In the genomic region with DNA sequence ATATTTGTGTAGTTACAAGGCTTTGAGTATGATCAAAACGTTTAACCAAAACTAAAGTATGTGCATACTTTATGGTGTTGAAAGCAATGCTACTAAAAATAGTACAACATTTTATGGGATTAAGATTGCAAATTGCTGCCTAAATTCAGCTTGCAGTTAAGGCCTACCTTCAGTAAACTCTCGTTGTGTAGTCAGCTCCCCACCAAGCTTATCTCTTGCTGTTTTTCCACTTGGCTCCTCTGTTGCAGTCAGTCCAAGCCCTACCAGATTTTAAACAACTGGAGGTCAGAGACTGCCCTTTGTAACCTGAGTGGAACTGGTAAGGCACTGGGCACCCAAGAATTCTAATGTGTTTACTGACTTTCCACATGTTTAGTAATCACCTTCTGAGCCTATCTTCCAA, we compare ENCODE assay signal across 10 cellular contexts. TPM values are rescaled to one million over a fixed set of nuclear protein-coding genes. Genes with fewer than 3 reads are reported as not detected.
DNase-seq lines count a peak whose midpoint lies in the region; ATAC-seq and TF ChIP-seq lines count a peak whose summit lies in the region.
"Had no signal": no experiment of that assay in that cellular context is flagged by ENCODE, and none has a peak within 500 bp of the region (broad histone marks: within the 10 kb centered on the region; RNA-seq: fewer than 3 reads in every experiment).

No MANE protein-coding gene starts in this region.

- H3K36me3 ChIP-seq in OCI-LY1 (ENCODE audit: insufficient read depth, low read length) = peaks cover 8% of the 10 kb centered on the region; the same call in 1 of the 2 replicates
- H3K36me3 ChIP-seq in neutrophil = no peaks in the 10 kb centered on the region

- H3K27ac ChIP-seq in OCI-LY1 (ENCODE audit: low read depth, low read length, poor library complexity, severe bottlenecking) (peak overlapping the region; percentile 94), neutrophil (peak overlapping the region; percentile 51)

- H3K27me3 ChIP-seq in OCI-LY1 (ENCODE audit: insufficient read depth, low read length) = no peaks in the 10 kb centered on the region
- no peaks in the 10 kb centered on the region for H3K27me3 ChIP-seq in neutrophil

- intact Hi-C loops in Right ventricle myocardium superior (cut with DNase I) = no loop called here

- peaks cover 63% of the 10 kb centered on the region for H3K4me1 ChIP-seq in OCI-LY1 (ENCODE audit: insufficient read depth, low read length, severe bottlenecking)
- peaks cover 21 to 29% of the 10 kb centered on the region in 2 experiments for H3K4me1 ChIP-seq in neutrophil (ENCODE audit: control insufficient read depth in 1 of 2, insufficient read depth in 1 of 2, low read depth in 1 of 2, low read length in 1 of 2)

- H3K9ac ChIP-seq in OCI-LY1 (ENCODE audit: low read length) = peak overlapping the region; percentile 67

- H3K9me2 ChIP-seq in OCI-LY1 (ENCODE audit: low read depth, low read length) = no peaks in the 10 kb centered on the region

- peak overlapping the region; percentile 29 for H3K4me3 ChIP-seq in OCI-LY1 (ENCODE audit: low read depth, low read length, poor library complexity, severe bottlenecking)
- H3K4me3 ChIP-seq in neutrophil (ENCODE audit: low read depth in 1 of 2, low read length in 1 of 2) = no peak overlapping the region

- H3K9me3 ChIP-seq in OCI-LY1 (ENCODE audit: low read length) = no peaks in the 10 kb centered on the region
- no peaks in the 10 kb centered on the region for H3K9me3 ChIP-seq in neutrophil

- DNase-seq in ELF-1 (ENCODE audit: low read depth, low spot score) = peak; percentile 53
- DNase-seq in Right ventricle myocardium superior = no peak
- DNase-seq in GF-D8 (lab: John Stamatoyannopoulos, UW) = no peak
- DNase-seq in foreskin melanocyte = no peak
- DNase-seq: activated CD4-positive, alpha-beta T cell treated with anti-CD3 and anti-CD28 coated beads, Interleukin-2, amount 50 U/mL, for 1 hour; DMS53 had no signal

- ATAC-seq in Right ventricle myocardium superior (ENCODE audit: poor library complexity) (peak; percentile 83), HG03354 (IDR thresholded peaks at IDR 0.05; ENCODE audit: poor library complexity, severe bottlenecking, unreplicated experiment) (no peak), GM18907 (IDR thresholded peaks at IDR 0.05; ENCODE audit: unreplicated experiment) (no peak)

- no peaks in the 10 kb centered on the region for H4K20me1 ChIP-seq in OCI-LY1 (ENCODE audit: insufficient read depth, low read length)

- peak overlapping the region; percentile 66 for H3K4me2 ChIP-seq in OCI-LY1 (ENCODE audit: low read length)

- 0 out of 2 replicates have a peak, but pooled peaks cover 5% of the 10 kb centered on the region for H3K79me2 ChIP-seq in OCI-LY1 (ENCODE audit: insufficient read depth, low read length)

- TF ChIP-seq CTCF in OCI-LY1 (IDR thresholded peaks at IDR 0.05; ENCODE audit: low read length) (no peak), neutrophil (IDR thresholded peaks at IDR 0.05) (no peak)

- no peaks in the 10 kb centered on the region; the same call in 1 of the 2 replicates for H3F3A ChIP-seq in OCI-LY1 (ENCODE audit: insufficient read depth, low read length)

- no peak overlapping the region for H2AFZ ChIP-seq in OCI-LY1 (ENCODE audit: low read length)

RNA-seq across cellular contexts. Expression of a gene that starts 25.7 kb away (rescaled TPM):
- total RNA-seq in Right ventricle myocardium superior = 60.5 TPM
